1 cellular context compared by ENCODE assay signal in genomic region chr5:177447611-177448243, GRCh38.
TF ChIP-seq lines count a peak whose summit lies in the region.

No MANE protein-coding gene starts in this region.

TF ChIP-seq in SK-N-SH, 30 proteins besides CTCF, POLR2A, EP300 and RAD21 (continued from another document):
- TF ChIP-seq EZH2phosphoT487 (IDR thresholded peaks at IDR 0.05; ENCODE audit: borderline replicate concordance, low read depth) (no peak), ELF1 (IDR thresholded peaks at IDR 0.05) (no peak), RCOR1 (IDR thresholded peaks at IDR 0.05; ENCODE audit: low read length) (no peak), FOXM1 (IDR thresholded peaks at IDR 0.05; ENCODE audit: low read depth) (no peak), GABPA (IDR thresholded peaks at IDR 0.05; ENCODE audit: low read depth) (peak; percentile 63), SIN3A (IDR thresholded peaks at IDR 0.05; ENCODE audit: borderline replicate concordance, low read depth, low read length) (peak; percentile 81; the same call in 1 of the 2 replicates), USF1 (IDR thresholded peaks at IDR 0.05; ENCODE audit: borderline replicate concordance, low read depth) (0 out of 2 replicates have a peak, but pooled peaks have one; percentile 36), RXRA (IDR thresholded peaks at IDR 0.05; ENCODE audit: borderline replicate concordance, low read depth) (peak; percentile 98), MEF2A (IDR thresholded peaks at IDR 0.05; ENCODE audit: borderline replicate concordance, low read depth) (peak; percentile 53; the same call in 1 of the 2 replicates), CHD2 (IDR thresholded peaks at IDR 0.05; ENCODE audit: low read length, partially characterized antibody) (no peak), JUND (IDR thresholded peaks at IDR 0.05) (peak; percentile 86), NRF1 (IDR thresholded peaks at IDR 0.05; ENCODE audit: low read depth, low read length) (no peak), ZBTB33 (IDR thresholded peaks at IDR 0.05; ENCODE audit: borderline replicate concordance, low read depth) (0 out of 2 replicates have a peak, but pooled peaks have one; percentile 43), TEAD4 (IDR thresholded peaks at IDR 0.05; ENCODE audit: borderline replicate concordance, insufficient read depth) (peak; percentile 82), PBX3 (IDR thresholded peaks at IDR 0.05) (peak; percentile 69)
